ENCODE assay signal across 1 cellular context in the genomic region with DNA sequence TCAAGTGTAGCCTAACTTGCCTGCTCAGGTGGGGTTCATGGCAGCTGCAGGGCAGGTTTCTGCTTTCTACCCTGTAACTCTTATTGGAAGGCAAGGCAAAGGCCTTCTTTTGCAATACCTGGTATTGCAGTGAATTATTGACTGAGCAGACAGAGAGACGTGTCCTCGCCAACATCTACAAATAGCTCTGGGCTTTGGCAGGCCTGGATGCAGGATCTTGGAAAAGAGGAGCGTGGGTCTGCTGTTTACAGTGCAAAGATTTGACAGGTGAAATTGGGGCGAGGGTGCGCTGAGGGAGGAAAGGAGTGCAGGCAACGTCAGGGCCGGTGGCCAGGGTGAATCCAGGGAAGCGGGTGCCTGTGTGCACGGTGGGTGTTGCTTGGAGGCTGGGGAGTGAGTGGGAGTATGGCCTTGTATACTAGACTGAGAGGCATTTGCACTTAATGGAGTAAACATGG.
A peak's percentile ranks its signal among the peaks of the same experiment; 100 is the strongest.
TF ChIP-seq lines count a peak whose summit lies in the region.

No MANE protein-coding gene starts in this region.

TF ChIP-seq in HepG2, 621 proteins besides CTCF, POLR2A, EP300 and RAD21 (continued from another document and continues in another):
- TF ChIP-seq ATF2 (CRISPR knock-in tag; IDR thresholded peaks at IDR 0.05) (peak; percentile 42; the same call in 1 of the 2 replicates), TERF1 (CRISPR knock-in tag; IDR thresholded peaks at IDR 0.05) (no peak), CSRNP1 (CRISPR knock-in tag; IDR thresholded peaks at IDR 0.05) (peak; percentile 68; the same call in 1 of the 2 replicates), NFYB (CRISPR knock-in tag; IDR thresholded peaks at IDR 0.05) (peak; percentile 38; the same call in 1 of the 2 replicates), NFKB2 (CRISPR knock-in tag; IDR thresholded peaks at IDR 0.05; ENCODE audit: borderline replicate concordance) (peak; percentile 63; the same call in 1 of the 2 replicates), ZBTB3 (CRISPR knock-in tag; IDR thresholded peaks at IDR 0.05; ENCODE audit: borderline replicate concordance, low read depth) (peak; percentile 49; the same call in 1 of the 2 replicates), IRF2 (CRISPR knock-in tag; IDR thresholded peaks at IDR 0.05) (peak; percentile 75; the same call in 1 of the 2 replicates), ZSCAN25 (CRISPR knock-in tag; IDR thresholded peaks at IDR 0.05) (peak; percentile 74; the same call in 1 of the 2 replicates), ZNF282 (IDR thresholded peaks at IDR 0.05; ENCODE audit: partially characterized antibody) (no peak), ZNF567 (CRISPR knock-in tag; IDR thresholded peaks at IDR 0.05; ENCODE audit: borderline replicate concordance) (no peak), ZKSCAN8 (CRISPR knock-in tag; IDR thresholded peaks at IDR 0.05; ENCODE audit: borderline replicate concordance) (peak; percentile 57; the same call in 1 of the 2 replicates), SRY (CRISPR knock-in tag; IDR thresholded peaks at IDR 0.05) (peak; percentile 58; the same call in 1 of the 2 replicates), AHR (CRISPR knock-in tag; IDR thresholded peaks at IDR 0.05) (0 out of 2 replicates have a peak, but pooled peaks have one; percentile 26), ELK4 (CRISPR knock-in tag; IDR thresholded peaks at IDR 0.05; ENCODE audit: borderline replicate concordance) (no peak), CBX5 (CRISPR knock-in tag; IDR thresholded peaks at IDR 0.05; ENCODE audit: borderline replicate concordance) (peak; percentile 77; the same call in 1 of the 2 replicates), SNAPC5 (CRISPR knock-in tag; IDR thresholded peaks at IDR 0.05; ENCODE audit: borderline replicate concordance) (no peak), ZNF784 (CRISPR knock-in tag; IDR thresholded peaks at IDR 0.05; ENCODE audit: borderline replicate concordance) (no peak), ETV5 (CRISPR knock-in tag; IDR thresholded peaks at IDR 0.05; ENCODE audit: borderline replicate concordance) (peak; percentile 71; the same call in 1 of the 2 replicates), HMG20B (CRISPR knock-in tag; conservative IDR thresholded peaks at IDR 0.05) (peak; percentile 71; the same call in 1 of the 2 replicates), KDM3A (CRISPR knock-in tag; IDR thresholded peaks at IDR 0.05; ENCODE audit: low read depth) (peak; percentile 76; the same call in 1 of the 2 replicates), CCDC6 (CRISPR knock-in tag; IDR thresholded peaks at IDR 0.05) (0 out of 2 replicates have a peak, but pooled peaks have one; percentile 36), HIC2 (CRISPR knock-in tag; IDR thresholded peaks at IDR 0.05; ENCODE audit: low read depth) (peak; percentile 73; the same call in 1 of the 2 replicates), ZFY (CRISPR knock-in tag; IDR thresholded peaks at IDR 0.05) (peak; percentile 66), PITX1 (CRISPR knock-in tag; IDR thresholded peaks at IDR 0.05) (peak; percentile 71), CENPX (CRISPR knock-in tag; IDR thresholded peaks at IDR 0.05) (no peak), ZNF512 (CRISPR knock-in tag; IDR thresholded peaks at IDR 0.05) (no peak), RXRA (CRISPR knock-in tag; IDR thresholded peaks at IDR 0.05) (peak; percentile 72; the same call in 1 of the 2 replicates), ZNF354B (CRISPR knock-in tag; IDR thresholded peaks at IDR 0.05) (0 out of 2 replicates have a peak, but pooled peaks have one; percentile 21), U2AF1 (optimal IDR thresholded peaks at IDR 0.05; ENCODE audit: low read depth, low read length) (no peak), NCOA2 (CRISPR knock-in tag; IDR thresholded peaks at IDR 0.05) (peak; percentile 67), ZNF816 (CRISPR knock-in tag; IDR thresholded peaks at IDR 0.05; ENCODE audit: borderline replicate concordance) (0 out of 2 replicates have a peak, but pooled peaks have one; percentile 34), SIN3A (IDR thresholded peaks at IDR 0.05; ENCODE audit: borderline replicate concordance, low read depth, low read length) (peak; percentile 67; the same call in 1 of the 2 replicates), CEBPB (IDR thresholded peaks at IDR 0.05; ENCODE audit: borderline replicate concordance, low read depth, low read length) (peak; percentile 97), ZNF225 (CRISPR knock-in tag; IDR thresholded peaks at IDR 0.05) (no peak), SALL1 (CRISPR knock-in tag; IDR thresholded peaks at IDR 0.05) (peak; percentile 96), ZSCAN31 (CRISPR knock-in tag; IDR thresholded peaks at IDR 0.05; ENCODE audit: low read depth) (peak; percentile 62; the same call in 1 of the 2 replicates), ARNT (IDR thresholded peaks at IDR 0.05) (no peak), TRIM24 (CRISPR knock-in tag; IDR thresholded peaks at IDR 0.05) (0 out of 2 replicates have a peak, but pooled peaks have one; percentile 22), EEA1 (CRISPR knock-in tag; IDR thresholded peaks at IDR 0.05; ENCODE audit: borderline replicate concordance) (no peak)
- TF ChIP-seq, protein P1, sequence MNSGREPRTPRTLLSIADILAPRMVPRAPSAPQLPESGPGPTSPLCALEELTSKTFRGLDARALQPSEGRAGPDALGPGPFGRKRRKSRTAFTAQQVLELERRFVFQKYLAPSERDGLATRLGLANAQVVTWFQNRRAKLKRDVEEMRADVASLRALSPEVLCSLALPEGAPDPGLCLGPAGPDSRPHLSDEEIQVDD (CRISPR knock-in tag; IDR thresholded peaks at IDR 0.05; ENCODE audit: borderline replicate concordance): no peak
- TF ChIP-seq, protein P2, sequence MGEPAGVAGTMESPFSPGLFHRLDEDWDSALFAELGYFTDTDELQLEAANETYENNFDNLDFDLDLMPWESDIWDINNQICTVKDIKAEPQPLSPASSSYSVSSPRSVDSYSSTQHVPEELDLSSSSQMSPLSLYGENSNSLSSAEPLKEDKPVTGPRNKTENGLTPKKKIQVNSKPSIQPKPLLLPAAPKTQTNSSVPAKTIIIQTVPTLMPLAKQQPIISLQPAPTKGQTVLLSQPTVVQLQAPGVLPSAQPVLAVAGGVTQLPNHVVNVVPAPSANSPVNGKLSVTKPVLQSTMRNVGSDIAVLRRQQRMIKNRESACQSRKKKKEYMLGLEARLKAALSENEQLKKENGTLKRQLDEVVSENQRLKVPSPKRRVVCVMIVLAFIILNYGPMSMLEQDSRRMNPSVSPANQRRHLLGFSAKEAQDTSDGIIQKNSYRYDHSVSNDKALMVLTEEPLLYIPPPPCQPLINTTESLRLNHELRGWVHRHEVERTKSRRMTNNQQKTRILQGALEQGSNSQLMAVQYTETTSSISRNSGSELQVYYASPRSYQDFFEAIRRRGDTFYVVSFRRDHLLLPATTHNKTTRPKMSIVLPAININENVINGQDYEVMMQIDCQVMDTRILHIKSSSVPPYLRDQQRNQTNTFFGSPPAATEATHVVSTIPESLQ (CRISPR knock-in tag; conservative IDR thresholded peaks at IDR 0.05): peak; percentile 88; the same call in 1 of the 2 replicates
- TF ChIP-seq, protein P3, sequence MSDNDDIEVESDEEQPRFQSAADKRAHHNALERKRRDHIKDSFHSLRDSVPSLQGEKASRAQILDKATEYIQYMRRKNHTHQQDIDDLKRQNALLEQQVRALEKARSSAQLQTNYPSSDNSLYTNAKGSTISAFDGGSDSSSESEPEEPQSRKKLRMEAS (IDR thresholded peaks at IDR 0.05): peak; percentile 74
- TF ChIP-seq, protein P4, sequence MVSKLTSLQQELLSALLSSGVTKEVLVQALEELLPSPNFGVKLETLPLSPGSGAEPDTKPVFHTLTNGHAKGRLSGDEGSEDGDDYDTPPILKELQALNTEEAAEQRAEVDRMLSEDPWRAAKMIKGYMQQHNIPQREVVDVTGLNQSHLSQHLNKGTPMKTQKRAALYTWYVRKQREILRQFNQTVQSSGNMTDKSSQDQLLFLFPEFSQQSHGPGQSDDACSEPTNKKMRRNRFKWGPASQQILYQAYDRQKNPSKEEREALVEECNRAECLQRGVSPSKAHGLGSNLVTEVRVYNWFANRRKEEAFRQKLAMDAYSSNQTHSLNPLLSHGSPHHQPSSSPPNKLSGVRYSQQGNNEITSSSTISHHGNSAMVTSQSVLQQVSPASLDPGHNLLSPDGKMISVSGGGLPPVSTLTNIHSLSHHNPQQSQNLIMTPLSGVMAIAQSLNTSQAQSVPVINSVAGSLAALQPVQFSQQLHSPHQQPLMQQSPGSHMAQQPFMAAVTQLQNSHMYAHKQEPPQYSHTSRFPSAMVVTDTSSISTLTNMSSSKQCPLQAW (CRISPR knock-in tag; IDR thresholded peaks at IDR 0.05): peak; percentile 96
